Comparison of ENCODE assay signal across 21 cellular contexts in genomic region chr1:229102741-229103480, GRCh38.
DNase-seq lines count a peak whose midpoint lies in the region; ATAC-seq and TF ChIP-seq lines count a peak whose summit lies in the region.
"Had no signal": no experiment of that assay in that cellular context is flagged by ENCODE, and none has a peak within 500 bp of the region (broad histone marks: within the 10 kb centered on the region; RNA-seq: fewer than 3 reads in every experiment).

No MANE protein-coding gene starts in this region.

- H3K36me3 ChIP-seq in cardiac muscle cell: no peaks in the 10 kb centered on the region
- no peaks in the 10 kb centered on the region for H3K36me3 ChIP-seq in endodermal cell (ENCODE audit: control insufficient read depth, insufficient read depth, low read length)
- H3K36me3 ChIP-seq in liver (ENCODE audit: control insufficient read depth in 4 of 4, insufficient read depth in 3 of 4, low read depth in 1 of 4, low read length in 3 of 4): no peaks in the 10 kb centered on the region
- no peaks in the 10 kb centered on the region for H3K36me3 ChIP-seq in transverse colon
- no peaks in the 10 kb centered on the region for H3K36me3 ChIP-seq in osteoblast (ENCODE audit: insufficient read depth, low read length)
- H3K36me3 ChIP-seq: adrenal gland, tibial nerve had no signal

- CTCF ChIA-PET in activated CD8-positive, alpha-beta T cell treated with anti-CD3 and anti-CD28 coated beads, Interleukin-2, amount 10 ng/mL, durations not matched to agents 7 days and 5 days (lab: Charles Lee): no interaction called here

- DNase-seq in cardiac muscle cell (ENCODE audit: low read depth in 1 of 2, low spot score in 1 of 2): peak in 1 of 2 donors; percentile 44
- no peak for DNase-seq in Right ventricle myocardium inferior (ENCODE audit: missing footprints)
- peak; percentile 65 for DNase-seq in endodermal cell
- no peak for DNase-seq in RKO (ENCODE audit: low spot score)
- no peak for DNase-seq in activated CD8-positive, alpha-beta T cell treated with anti-CD3 and anti-CD28 coated beads, Interleukin-2, amount 10 ng/mL, durations not matched to agents 7 days and 5 days
- DNase-seq in transverse colon: no peak
- no peak for DNase-seq in osteoblast (ENCODE audit: insufficient read length, low spot score, missing footprints)
- DNase-seq: activated CD4-positive, CD25-positive, alpha-beta regulatory T cell; adrenal gland; CD4-positive, CD25-positive, alpha-beta regulatory T cell; naive thymus-derived CD8-positive, alpha-beta T cell; NCI-H146; NCI-H2227 treated with DMSO at 0.1 percent for 48 hours; psoas muscle; SHP77; T-helper 2 cell had no signal

- in situ Hi-C loops in transverse colon (cut with MboI; ENCODE audit: low pct_ligation_motif_present in 1 of 4, low pct_unique_long_range_greater_than_20kb in 1 of 4, low sequenced_read_pairs in 3 of 4): no loop called here

- no peak overlapping the region for H3K4me3 Mint-ChIP-seq in endodermal cell
- no peak overlapping the region for H3K4me3 Mint-ChIP-seq in activated CD8-positive, alpha-beta T cell treated with anti-CD3 and anti-CD28 coated beads, Interleukin-2, amount 10 ng/mL, durations not matched to agents 7 days and 5 days
- H3K4me3 Mint-ChIP-seq: activated T-helper 17 cell treated with anti-CD3 and anti-CD28 coated beads, Interleukin-2, amount 50 U/mL, for 72 hours; CD4-positive, CD25-positive, alpha-beta regulatory T cell; central memory CD8-positive, alpha-beta T cell; naive thymus-derived CD8-positive, alpha-beta T cell; stimulated activated memory B cell treated with anti-CD40 and anti-IgM and Interleukin-4, amounts not matched to agents 10 μg/mL and 1 μg/mL and 100 μg/mL, for 72 hours had no signal

- H3K9me3 Mint-ChIP-seq in endodermal cell: peaks cover 2% of the 10 kb centered on the region
- no peaks in the 10 kb centered on the region for H3K9me3 Mint-ChIP-seq in activated CD8-positive, alpha-beta T cell treated with anti-CD3 and anti-CD28 coated beads, Interleukin-2, amount 10 ng/mL, durations not matched to agents 7 days and 5 days (ENCODE audit: insufficient read depth)
- H3K9me3 Mint-ChIP-seq: activated T-helper 17 cell treated with anti-CD3 and anti-CD28 coated beads, Interleukin-2, amount 50 U/mL, for 72 hours; central memory CD8-positive, alpha-beta T cell; naive thymus-derived CD8-positive, alpha-beta T cell; stimulated activated memory B cell treated with anti-CD40 and anti-IgM and Interleukin-4, amounts not matched to agents 10 μg/mL and 1 μg/mL and 100 μg/mL, for 72 hours had no signal

- H3K4me1 Mint-ChIP-seq in endodermal cell: peaks cover 23% of the 10 kb centered on the region
- H3K4me1 Mint-ChIP-seq in activated CD8-positive, alpha-beta T cell treated with anti-CD3 and anti-CD28 coated beads, Interleukin-2, amount 10 ng/mL, durations not matched to agents 7 days and 5 days (ENCODE audit: low read depth): no peaks in the 10 kb centered on the region
- H3K4me1 Mint-ChIP-seq: stimulated activated memory B cell treated with anti-CD40 and anti-IgM and Interleukin-4, amounts not matched to agents 10 μg/mL and 1 μg/mL and 100 μg/mL, for 72 hours had no signal

- H4K20me1 ChIP-seq in osteoblast (ENCODE audit: insufficient read depth, low read length): no peaks in the 10 kb centered on the region

- 33 to 72% methylated on average over 1 to 2 of the region's 2 CpGs for WGBS in endodermal cell (ENCODE audit: insufficient coverage in 1 of 2, insufficient read length in 1 of 2), 2 experiments
- WGBS in liver: 36% methylated on average over 2 of the region's 2 CpGs
- 29 to 94% methylated on average over 2 of the region's 2 CpGs for WGBS in transverse colon (ENCODE audit: low coverage in 1 of 2), 2 donors

- TF ChIP-seq CTCF in cardiac muscle cell (IDR thresholded peaks at IDR 0.05; ENCODE audit: low read depth, low read length) (peak; percentile 38), endodermal cell (conservative IDR thresholded peaks at IDR 0.05) (peak; percentile 76), liver (IDR thresholded peaks at IDR 0.05; ENCODE audit: low read depth, low read length, missing input control) (peak; percentile 11), transverse colon (IDR thresholded peaks at IDR 0.05) (no peak), osteoblast (IDR thresholded peaks at IDR 0.05; ENCODE audit: extremely low read depth, low read depth, low read length) (no peak)

- TF ChIP-seq POLR2A in transverse colon (IDR thresholded peaks at IDR 0.05): no peak

- no peak overlapping the region for H3K27ac ChIP-seq in cardiac muscle cell
- no peak overlapping the region for H3K27ac ChIP-seq in endodermal cell (ENCODE audit: low read depth, low read length)
- H3K27ac ChIP-seq in liver (ENCODE audit: low read depth in 1 of 2, low read length in 2 of 2): peak overlapping the region; percentile 58 to 79
- no peak overlapping the region for H3K27ac ChIP-seq in transverse colon
- no peak overlapping the region for H3K27ac ChIP-seq in osteoblast (ENCODE audit: low read depth, low read length)
- H3K27ac ChIP-seq: adrenal gland, psoas muscle, tibial nerve had no signal

- H3K4me3 ChIP-seq in cardiac muscle cell: no peak overlapping the region
- H3K4me3 ChIP-seq in endodermal cell (ENCODE audit: low read length): no peak overlapping the region
- no peak overlapping the region for H3K4me3 ChIP-seq in liver (ENCODE audit: low read depth in 1 of 3, low read length in 3 of 3)
- no peak overlapping the region for H3K4me3 ChIP-seq in transverse colon
- no peak overlapping the region for H3K4me3 ChIP-seq in osteoblast (ENCODE audit: insufficient read depth, low read length)
- H3K4me3 ChIP-seq: adrenal gland, psoas muscle, tibial nerve had no signal

- no peak for ATAC-seq in Right ventricle myocardium inferior
- ATAC-seq in activated CD8-positive, alpha-beta T cell treated with anti-CD3 and anti-CD28 coated beads, Interleukin-2, amount 10 ng/mL, durations not matched to agents 7 days and 5 days: no peak
- ATAC-seq: naive thymus-derived CD8-positive, alpha-beta T cell; stimulated activated memory B cell treated with anti-CD40 and anti-IgM and Interleukin-4, amounts not matched to agents 10 μg/mL and 1 μg/mL and 100 μg/mL, for 72 hours had no signal

- H3K9ac ChIP-seq in endodermal cell (ENCODE audit: extremely low read depth, low read length, poor library complexity, severe bottlenecking) (no peak overlapping the region), liver (ENCODE audit: low read depth in 1 of 2, low read length in 2 of 2) (peak overlapping the region in 1 of 2 donors; percentile 29)

- H3K27me3 ChIP-seq in cardiac muscle cell: peaks cover 4% of the 10 kb centered on the region
- no peaks in the 10 kb centered on the region for H3K27me3 ChIP-seq in endodermal cell (ENCODE audit: control insufficient read depth, insufficient read depth, low read length, poor library complexity, severe bottlenecking)
- no peaks in the 10 kb centered on the region for H3K27me3 ChIP-seq in liver (ENCODE audit: control insufficient read depth in 4 of 4, insufficient read depth in 4 of 4, low read length in 3 of 4)
- no peaks in the 10 kb centered on the region for H3K27me3 ChIP-seq in transverse colon
- no peaks in the 10 kb centered on the region for H3K27me3 ChIP-seq in osteoblast (ENCODE audit: insufficient read depth, low read length)
- H3K27me3 ChIP-seq: adrenal gland, tibial nerve had no signal

- no peaks in the 10 kb centered on the region for H3K9me3 ChIP-seq in cardiac muscle cell (ENCODE audit: low read depth)
- peaks cover 7% of the 10 kb centered on the region for H3K9me3 ChIP-seq in endodermal cell (ENCODE audit: control insufficient read depth, low read length)
- no peaks in the 10 kb centered on the region for H3K9me3 ChIP-seq in liver (ENCODE audit: control insufficient read depth in 4 of 4, low read length in 3 of 4)
- no peaks in the 10 kb centered on the region for H3K9me3 ChIP-seq in transverse colon
- no peaks in the 10 kb centered on the region for H3K9me3 ChIP-seq in osteoblast (ENCODE audit: low read depth, low read length)
- H3K9me3 ChIP-seq: adrenal gland, psoas muscle, tibial nerve had no signal

- no peaks in the 10 kb centered on the region for H3K79me2 ChIP-seq in osteoblast (ENCODE audit: insufficient read depth, low read length)

- H3K36me3 Mint-ChIP-seq in endodermal cell (ENCODE audit: low read depth): no peaks in the 10 kb centered on the region
- H3K36me3 Mint-ChIP-seq in activated CD8-positive, alpha-beta T cell treated with anti-CD3 and anti-CD28 coated beads, Interleukin-2, amount 10 ng/mL, durations not matched to agents 7 days and 5 days (ENCODE audit: low read depth): no peaks in the 10 kb centered on the region
- H3K36me3 Mint-ChIP-seq: CD4-positive, CD25-positive, alpha-beta regulatory T cell; stimulated activated memory B cell treated with anti-CD40 and anti-IgM and Interleukin-4, amounts not matched to agents 10 μg/mL and 1 μg/mL and 100 μg/mL, for 72 hours had no signal

- no peaks in the 10 kb centered on the region for H3K4me1 ChIP-seq in cardiac muscle cell (ENCODE audit: low read depth)
- H3K4me1 ChIP-seq in endodermal cell (ENCODE audit: control insufficient read depth, insufficient read depth, low read length): peaks cover 3% of the 10 kb centered on the region
- H3K4me1 ChIP-seq in liver (ENCODE audit: control insufficient read depth in 4 of 4, insufficient read depth in 4 of 4, low read length in 3 of 4): peaks cover 18 to 68% (median 57%) of the 10 kb centered on the region in 4 donors
- peaks cover 0 to 5% (median 0%) of the 10 kb centered on the region in 4 donors for H3K4me1 ChIP-seq in transverse colon
- H3K4me1 ChIP-seq in osteoblast (ENCODE audit: insufficient read depth, low read length): no peaks in the 10 kb centered on the region
- H3K4me1 ChIP-seq: adrenal gland, psoas muscle had no signal

- TF ChIP-seq EP300 in transverse colon (IDR thresholded peaks at IDR 0.05; ENCODE audit: low read depth): no peak

- intact Hi-C loops in Right ventricle myocardium inferior (cut with DNase I): no loop called here
- intact Hi-C loops in transverse colon (cut with DNase I; ENCODE audit: low total_unique reads): no loop called here

- H3K27ac Mint-ChIP-seq in endodermal cell: no peak overlapping the region
- H3K27ac Mint-ChIP-seq in activated CD8-positive, alpha-beta T cell treated with anti-CD3 and anti-CD28 coated beads, Interleukin-2, amount 10 ng/mL, durations not matched to agents 7 days and 5 days: no peak overlapping the region
- H3K27ac Mint-ChIP-seq: activated T-helper 17 cell treated with anti-CD3 and anti-CD28 coated beads, Interleukin-2, amount 50 U/mL, for 72 hours; CD4-positive, CD25-positive, alpha-beta regulatory T cell; stimulated activated memory B cell treated with anti-CD40 and anti-IgM and Interleukin-4, amounts not matched to agents 10 μg/mL and 1 μg/mL and 100 μg/mL, for 72 hours had no signal

- POLR2A ChIA-PET in activated CD8-positive, alpha-beta T cell treated with anti-CD3 and anti-CD28 coated beads, Interleukin-2, amount 10 ng/mL, durations not matched to agents 7 days and 5 days (lab: Charles Lee): no interaction called here

- H3K4me2 ChIP-seq in osteoblast (ENCODE audit: insufficient read depth, low read length): no peak overlapping the region

- no peaks in the 10 kb centered on the region for H3K27me3 Mint-ChIP-seq in endodermal cell (ENCODE audit: insufficient read depth)
- peaks cover 10% of the 10 kb centered on the region for H3K27me3 Mint-ChIP-seq in activated CD8-positive, alpha-beta T cell treated with anti-CD3 and anti-CD28 coated beads, Interleukin-2, amount 10 ng/mL, durations not matched to agents 7 days and 5 days (ENCODE audit: low read depth)
- H3K27me3 Mint-ChIP-seq: activated T-helper 17 cell treated with anti-CD3 and anti-CD28 coated beads, Interleukin-2, amount 50 U/mL, for 72 hours; naive thymus-derived CD8-positive, alpha-beta T cell had no signal

- TF ChIP-seq RAD21 in liver (IDR thresholded peaks at IDR 0.05): peak; percentile 34 to 39

- no peak overlapping the region for H2AFZ ChIP-seq in osteoblast (ENCODE audit: low read length)

Comparison
In these comparisons a context has a peak if more than half of its experiments do, and no peak if none do; other contexts are left out.
1. H3K27ac ChIP-seq: peak in liver (2 of 2); none in cardiac muscle cell (single experiment), endodermal cell (single experiment), transverse colon (0 of 4) and osteoblast (single experiment).
2. CTCF ChIP-seq: peak in cardiac muscle cell (single experiment), endodermal cell (single experiment) and liver (single experiment); none in transverse colon (0 of 5) and osteoblast (single experiment).